In genomic region chr9:135610290-135611141, GRCh38 we compare ENCODE assay signal across 22 cellular contexts. TPM values are rescaled to one million over a fixed set of nuclear protein-coding genes. Genes with fewer than 3 reads are reported as not detected.
DNase-seq lines count a peak whose midpoint lies in the region; ATAC-seq and TF ChIP-seq lines count a peak whose summit lies in the region.
"Had no signal": no experiment of that assay in that cellular context is flagged by ENCODE, and none has a peak within 500 bp of the region (broad histone marks: within the 10 kb centered on the region; RNA-seq: fewer than 3 reads in every experiment).

No MANE protein-coding gene starts in this region.

- ATAC-seq in natural killer cell treated with Interleukin-12 subunit alpha and Interleukin-12 subunit beta and Interleukin-15 and Interleukin-18, amount 100 ng/mL, for 72 hours, result no peak
- ATAC-seq in natural killer cell, result no peak

- H3K27me3 Mint-ChIP-seq in activated CD4-positive, alpha-beta T cell treated with anti-CD3 and anti-CD28 coated beads, Interleukin-2, amount 10 ng/mL, durations not matched to agents 24 days and 14 days, result no peaks in the 10 kb centered on the region
- H3K27me3 Mint-ChIP-seq in natural killer cell treated with Interleukin-12 subunit alpha and Interleukin-12 subunit beta and Interleukin-15 and Interleukin-18, amount 100 ng/mL, for 72 hours, result peaks cover 0 to 13% of the 10 kb centered on the region in 2 donors
- no peaks in the 10 kb centered on the region for H3K27me3 Mint-ChIP-seq in natural killer cell (ENCODE audit: low read depth in 2 of 2)

- H3K79me2 ChIP-seq in osteoblast (ENCODE audit: insufficient read depth, low read length), result no peaks in the 10 kb centered on the region

- no peaks in the 10 kb centered on the region for H3K4me1 Mint-ChIP-seq in activated CD4-positive, alpha-beta T cell treated with anti-CD3 and anti-CD28 coated beads, Interleukin-2, amount 10 ng/mL, durations not matched to agents 24 days and 14 days
- H3K4me1 Mint-ChIP-seq in natural killer cell treated with Interleukin-12 subunit alpha and Interleukin-12 subunit beta and Interleukin-15 and Interleukin-18, amount 100 ng/mL, for 72 hours (ENCODE audit: low read depth in 2 of 2), result peaks cover 0 to 3% of the 10 kb centered on the region in 2 donors
- no peaks in the 10 kb centered on the region for H3K4me1 Mint-ChIP-seq in natural killer cell
- H3K4me1 Mint-ChIP-seq: CD14-positive monocyte had no signal

- H3K27ac Mint-ChIP-seq in activated CD4-positive, alpha-beta T cell treated with anti-CD3 and anti-CD28 coated beads, Interleukin-2, amount 10 ng/mL, durations not matched to agents 24 days and 14 days, result no peak overlapping the region
- no peak overlapping the region for H3K27ac Mint-ChIP-seq in natural killer cell treated with Interleukin-12 subunit alpha and Interleukin-12 subunit beta and Interleukin-15 and Interleukin-18, amount 100 ng/mL, for 72 hours
- H3K27ac Mint-ChIP-seq in natural killer cell, result no peak overlapping the region

- H3K9me3 ChIP-seq in osteoblast (ENCODE audit: low read depth, low read length), result no peaks in the 10 kb centered on the region
- H3K9me3 ChIP-seq: Peyer's patch had no signal

- peaks cover 2% of the 10 kb centered on the region for H3K27me3 ChIP-seq in osteoblast (ENCODE audit: insufficient read depth, low read length)
- H3K27me3 ChIP-seq: Peyer's patch had no signal

- TF ChIP-seq CTCF in natural killer cell (IDR thresholded peaks at IDR 0.05) (no peak), osteoblast (IDR thresholded peaks at IDR 0.05; ENCODE audit: extremely low read depth, low read depth, low read length) (no peak)

- DNase-seq in activated CD4-positive, alpha-beta T cell treated with anti-CD3 and anti-CD28 coated beads, Interleukin-2, amount 10 ng/mL, durations not matched to agents 24 days and 14 days, result peak; percentile 34
- DNase-seq in activated CD4-positive, alpha-beta T cell treated with anti-CD3 and anti-CD28 coated beads for 1 hour, result no peak
- peak; percentile 40 for DNase-seq in natural killer cell treated with Interleukin-12 subunit alpha and Interleukin-12 subunit beta and Interleukin-15 and Interleukin-18, amount 100 ng/mL, for 72 hours (ENCODE audit: low spot score)
- DNase-seq in natural killer cell, result no peak
- DNase-seq in osteoblast (ENCODE audit: insufficient read length, low spot score, missing footprints), result peak; percentile 84
- no peak for DNase-seq in activated CD4-positive, CD25-positive, alpha-beta regulatory T cell treated with anti-CD3 and anti-CD28 coated beads, Interleukin-2, amount 50 U/mL, for 72 hours
- DNase-seq in Kasumi-1 (lab: John Stamatoyannopoulos, UW), result no peak
- DNase-seq in nucleus accumbens (lab: John Stamatoyannopoulos, UW), result no peak
- DNase-seq: 8988T; DND-41; H7; NCI-H1417; NCI-H187; NCI-H2107; NCI-H510A; NCI-H748 treated with DMSO at 0.1 percent for 48 hours; NK-92 treated with Interleukin-12 subunit alpha and Interleukin-12 subunit beta, amount 100 ng/mL, for 24 hours; Peyer's patch had no signal

- no peak overlapping the region for H2AFZ ChIP-seq in osteoblast (ENCODE audit: low read length)

- no peak overlapping the region for H3K4me3 Mint-ChIP-seq in activated CD4-positive, alpha-beta T cell treated with anti-CD3 and anti-CD28 coated beads, Interleukin-2, amount 10 ng/mL, durations not matched to agents 24 days and 14 days
- no peak overlapping the region for H3K4me3 Mint-ChIP-seq in natural killer cell treated with Interleukin-12 subunit alpha and Interleukin-12 subunit beta and Interleukin-15 and Interleukin-18, amount 100 ng/mL, for 72 hours
- no peak overlapping the region for H3K4me3 Mint-ChIP-seq in natural killer cell
- H3K4me3 Mint-ChIP-seq: CD14-positive monocyte had no signal

- H3K36me3 ChIP-seq in osteoblast (ENCODE audit: insufficient read depth, low read length), result no peaks in the 10 kb centered on the region
- H3K36me3 ChIP-seq: Peyer's patch had no signal

- H3K4me2 ChIP-seq in osteoblast (ENCODE audit: insufficient read depth, low read length), result no peak overlapping the region
- H3K4me2 ChIP-seq: KMS-11 had no signal

- no peaks in the 10 kb centered on the region for H3K9me3 Mint-ChIP-seq in activated CD4-positive, alpha-beta T cell treated with anti-CD3 and anti-CD28 coated beads, Interleukin-2, amount 10 ng/mL, durations not matched to agents 24 days and 14 days
- no peaks in the 10 kb centered on the region for H3K9me3 Mint-ChIP-seq in natural killer cell treated with Interleukin-12 subunit alpha and Interleukin-12 subunit beta and Interleukin-15 and Interleukin-18, amount 100 ng/mL, for 72 hours
- H3K9me3 Mint-ChIP-seq in natural killer cell, result peaks cover 0 to 2% of the 10 kb centered on the region in 2 donors

- no peaks in the 10 kb centered on the region for H3K36me3 Mint-ChIP-seq in activated CD4-positive, alpha-beta T cell treated with anti-CD3 and anti-CD28 coated beads, Interleukin-2, amount 10 ng/mL, durations not matched to agents 24 days and 14 days (ENCODE audit: low read depth)
- H3K36me3 Mint-ChIP-seq in natural killer cell treated with Interleukin-12 subunit alpha and Interleukin-12 subunit beta and Interleukin-15 and Interleukin-18, amount 100 ng/mL, for 72 hours, result no peaks in the 10 kb centered on the region
- no peaks in the 10 kb centered on the region for H3K36me3 Mint-ChIP-seq in natural killer cell
- H3K36me3 Mint-ChIP-seq: CD14-positive monocyte had no signal

- intact Hi-C loops in activated CD4-positive, alpha-beta T cell treated with anti-CD3 and anti-CD28 coated beads, Interleukin-2, amount 10 ng/mL, durations not matched to agents 24 days and 14 days (cut with micrococcal nuclease), result no loop called here
- intact Hi-C loops in natural killer cell (cut with micrococcal nuclease), result no loop called here

- H3K4me3 ChIP-seq in osteoblast (ENCODE audit: insufficient read depth, low read length), result no peak overlapping the region
- H3K4me3 ChIP-seq: Peyer's patch had no signal

- H3K27ac ChIP-seq in osteoblast (ENCODE audit: low read depth, low read length), result no peak overlapping the region
- H3K27ac ChIP-seq: KMS-11, Peyer's patch had no signal

- no peaks in the 10 kb centered on the region for H4K20me1 ChIP-seq in osteoblast (ENCODE audit: insufficient read depth, low read length)

- H3K4me1 ChIP-seq in osteoblast (ENCODE audit: insufficient read depth, low read length), result no peaks in the 10 kb centered on the region
- H3K4me1 ChIP-seq: Peyer's patch had no signal

RNA-seq across cellular contexts. Expression of gene GLT6D1, which starts 28.8 kb away (rescaled TPM):
- not detected in 2 replicates for total RNA-seq in activated CD4-positive, alpha-beta T cell treated with anti-CD3 and anti-CD28 coated beads, Interleukin-2, amount 10 ng/mL, durations not matched to agents 24 days and 14 days
- total RNA-seq in natural killer cell treated with Interleukin-12 subunit alpha and Interleukin-12 subunit beta and Interleukin-15 and Interleukin-18, amount 100 ng/mL, for 72 hours, result not detected
- not detected for total RNA-seq in natural killer cell
- total RNA-seq in osteoblast, result not detected in 2 replicates
- total RNA-seq: G401, H7, M059J, Peyer's patch had no signal

RNA-seq across cellular contexts. Expression of gene PAEP, which starts 49.0 kb away (rescaled TPM):
- not detected in 2 replicates for total RNA-seq in activated CD4-positive, alpha-beta T cell treated with anti-CD3 and anti-CD28 coated beads, Interleukin-2, amount 10 ng/mL, durations not matched to agents 24 days and 14 days
- total RNA-seq in natural killer cell treated with Interleukin-12 subunit alpha and Interleukin-12 subunit beta and Interleukin-15 and Interleukin-18, amount 100 ng/mL, for 72 hours, result not detected
- total RNA-seq in natural killer cell (not detected), osteoblast (not detected in 2 replicates)
- total RNA-seq: G401, H7, M059J, Peyer's patch had no signal

RNA-seq across cellular contexts. Expression of gene LCN9, which starts 52.6 kb away (rescaled TPM):
- total RNA-seq in activated CD4-positive, alpha-beta T cell treated with anti-CD3 and anti-CD28 coated beads, Interleukin-2, amount 10 ng/mL, durations not matched to agents 24 days and 14 days, result not detected in 2 replicates
- not detected for total RNA-seq in natural killer cell treated with Interleukin-12 subunit alpha and Interleukin-12 subunit beta and Interleukin-15 and Interleukin-18, amount 100 ng/mL, for 72 hours
- not detected for total RNA-seq in natural killer cell
- not detected in 2 replicates for total RNA-seq in osteoblast
- total RNA-seq: G401, H7, M059J, Peyer's patch had no signal

Comparison
In these comparisons a context has a peak if more than half of its experiments do, and no peak if none do; other contexts are left out.
1. DNase-seq: peak in activated CD4-positive, alpha-beta T cell treated with anti-CD3 and anti-CD28 coated beads, Interleukin-2, amount 10 ng/mL, durations not matched to agents 24 days and 14 days (single experiment), natural killer cell treated with Interleukin-12 subunit alpha and Interleukin-12 subunit beta and Interleukin-15 and Interleukin-18, amount 100 ng/mL, for 72 hours (single experiment) and osteoblast (single experiment); none in activated CD4-positive, alpha-beta T cell treated with anti-CD3 and anti-CD28 coated beads for 1 hour (single experiment), natural killer cell (single experiment), activated CD4-positive, CD25-positive, alpha-beta regulatory T cell treated with anti-CD3 and anti-CD28 coated beads, Interleukin-2, amount 50 U/mL, for 72 hours (single experiment), Kasumi-1 (0 of 2) and nucleus accumbens (0 of 56).